ENCODE assay signal across 19 cellular contexts in the genomic region with DNA sequence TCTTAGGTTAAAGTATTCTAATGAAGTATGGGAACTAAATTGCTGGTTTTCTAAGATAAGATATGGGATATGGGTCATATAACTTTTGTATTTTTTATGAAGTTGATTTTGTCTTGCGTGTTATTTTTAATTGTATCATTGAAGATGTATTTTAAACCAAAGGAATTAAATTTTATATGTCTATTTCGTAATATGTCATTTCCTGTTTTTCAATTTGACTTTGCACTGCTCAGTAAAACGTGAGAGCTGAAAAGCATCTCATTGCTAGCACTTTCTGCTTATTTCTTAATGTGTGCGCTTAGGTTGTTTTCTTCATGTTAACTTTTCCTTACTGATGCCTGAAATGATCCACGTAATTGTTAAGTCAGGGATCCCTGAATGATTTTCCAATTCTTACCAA.
"Had no signal": no experiment of that assay in that cellular context is flagged by ENCODE, and none has a peak within 500 bp of the region (broad histone marks: within the 10 kb centered on the region; RNA-seq: fewer than 3 reads in every experiment).

No MANE protein-coding gene starts in this region.

- DNase-seq: colonic mucosa; dermis blood vessel endothelial cell; esophagus squamous epithelium; foreskin fibroblast; glutamatergic neuron; islet precursor cell; mammary epithelial cell; naive thymus-derived CD4-positive, alpha-beta T cell; nephron progenitor cell; right cardiac atrium; spleen; stimulated activated CD4-positive, alpha-beta T cell treated with anti-CD3 and anti-CD28 coated beads, Interleukin-15, amount 100 ng/mL, for 24 hours; stimulated activated CD4-positive, alpha-beta T cell treated with anti-CD3 and anti-CD28 coated beads, Interleukin-1b, Interleukin-23, amount 100 ng/mL, for 48 hours; stimulated activated CD4-positive, alpha-beta T cell treated with anti-CD3 and anti-CD28 coated beads, Interleukin-4, amount 100 ng/mL, for 24 hours; trophoblast cell had no signal

- ATAC-seq: gastroesophageal sphincter; left lobe of liver; naive thymus-derived CD4-positive, alpha-beta T cell; right cardiac atrium; stimulated activated memory B cell treated with anti-CD40 and anti-IgM and Interleukin-4, amounts not matched to agents 10 μg/mL and 1 μg/mL and 100 μg/mL, for 72 hours had no signal

- H3K4me1 ChIP-seq: colonic mucosa had no signal

- H3K27ac ChIP-seq: colonic mucosa, spleen, thoracic aorta had no signal

- H3K4me3 ChIP-seq: colonic mucosa, esophagus squamous epithelium, gastroesophageal sphincter, spleen, thoracic aorta had no signal

- H3K9me3 ChIP-seq: colonic mucosa, esophagus squamous epithelium, gastroesophageal sphincter, spleen, thoracic aorta had no signal

- H3K36me3 ChIP-seq: colonic mucosa, gastroesophageal sphincter, spleen, thoracic aorta had no signal

- H3K27me3 ChIP-seq: colonic mucosa, esophagus squamous epithelium, gastroesophageal sphincter had no signal
